Comparison of ENCODE assay signal across 24 cellular contexts in genomic region chr11:66809592-66809991, GRCh38. TPM values are rescaled to one million over a fixed set of nuclear protein-coding genes. Genes with fewer than 3 reads are reported as not detected.
DNase-seq lines count a peak whose midpoint lies in the region; ATAC-seq, FAIRE-seq and TF ChIP-seq lines count a peak whose summit lies in the region.
"Had no signal": no experiment of that assay in that cellular context is flagged by ENCODE, and none has a peak within 500 bp of the region (broad histone marks: within the 10 kb centered on the region; RNA-seq: fewer than 3 reads in every experiment).

No MANE protein-coding gene starts in this region.

- H3K27me3 Mint-ChIP-seq in GM23338 (ENCODE audit: insufficient read depth, low read depth, poor library complexity), result peaks cover 7% of the 10 kb centered on the region
- H3K27me3 Mint-ChIP-seq: B cell; CD4-positive, CD25-positive, alpha-beta regulatory T cell; CD8-positive, alpha-beta memory T cell had no signal

- H3K4me1 ChIP-seq in GM23338 (ENCODE audit: insufficient read depth), result peaks cover 14% of the 10 kb centered on the region
- H3K4me1 ChIP-seq in HUES64 (ENCODE audit: insufficient read depth, low read length), result peaks cover 32% of the 10 kb centered on the region
- no peaks in the 10 kb centered on the region for H3K4me1 ChIP-seq in K562 (replicated peaks in 1 of 2; ENCODE audit: control insufficient read depth in 2 of 2, insufficient read depth in 2 of 2, low read length in 2 of 2)
- H3K4me1 ChIP-seq in iPS-18a (ENCODE audit: control insufficient read depth, low read depth, low read length), result peaks cover 26% of the 10 kb centered on the region
- H3K4me1 ChIP-seq: BLaER1 had no signal

- H4K20me1 ChIP-seq in GM23338 (replicated peaks; ENCODE audit: insufficient read depth), result no peaks in the 10 kb centered on the region
- H4K20me1 ChIP-seq in K562 (replicated peaks; ENCODE audit: control insufficient read depth, insufficient read depth, low read length), result no peaks in the 10 kb centered on the region; the same call in 1 of the 2 replicates
- H4K20me1 ChIP-seq: BLaER1 had no signal

- no peak overlapping the region for H2AFZ ChIP-seq in GM23338
- H2AFZ ChIP-seq in K562 (ENCODE audit: low read depth, low read length), result no peak overlapping the region

- no peak for DNase-seq in GM23338 (ENCODE audit: low spot score)
- no peak for DNase-seq in K562 (ENCODE audit: extremely low read depth in 1 of 4, low spot score in 3 of 4)
- DNase-seq in SKM-1 treated with dmso at 0.1 percent for 144 hours (lab: John Stamatoyannopoulos, UW; ENCODE audit: unreplicated experiment), result no peak
- no peak for DNase-seq in caudate nucleus (lab: John Stamatoyannopoulos, UW)
- DNase-seq: CD4-positive, CD25-positive, alpha-beta regulatory T cell; CD8-positive, alpha-beta memory T cell; DMS 273 treated with DMSO at 0.1 percent for 48 hours; DMS79; EL; GDM1; GOT3; H7 had no signal

- no peaks in the 10 kb centered on the region for H3K36me3 ChIP-seq in GM23338 (ENCODE audit: insufficient read depth)
- H3K36me3 ChIP-seq in HUES64 (ENCODE audit: insufficient read depth, low read length), result peaks cover 24% of the 10 kb centered on the region
- no peaks in the 10 kb centered on the region for H3K36me3 ChIP-seq in K562 (ENCODE audit: control insufficient read depth, insufficient read depth, low read length)
- H3K36me3 ChIP-seq in iPS-18a (ENCODE audit: control insufficient read depth, low read depth, low read length), result peaks cover 3% of the 10 kb centered on the region

- H3K9ac ChIP-seq in HUES64 (ENCODE audit: low read depth, low read length), result no peak overlapping the region; the same call in 1 of the 2 replicates
- H3K9ac ChIP-seq in K562 (ENCODE audit: insufficient read depth in 1 of 2, low read depth in 2 of 2, low read length in 2 of 2), result no peak overlapping the region
- no peak overlapping the region for H3K9ac ChIP-seq in iPS-18a (ENCODE audit: low read length)
- H3K9ac ChIP-seq: BLaER1 had no signal

- no peak overlapping the region for H3K4me3 Mint-ChIP-seq in GM23338
- H3K4me3 Mint-ChIP-seq: B cell; CD4-positive, CD25-positive, alpha-beta regulatory T cell; CD8-positive, alpha-beta memory T cell had no signal

- no TSS peak for BruUV-seq in K562 (replicated peaks; lab: Mats Ljungman, UMichigan)

- ATAC-seq in GM23338, result no peak
- ATAC-seq in K562, result no peak
- no peak for ATAC-seq in HG02884 (IDR thresholded peaks at IDR 0.05; ENCODE audit: unreplicated experiment)
- ATAC-seq in HG02759 (IDR thresholded peaks at IDR 0.05; ENCODE audit: unreplicated experiment), result no peak
- ATAC-seq: GM12878, HCT116 had no signal

- POLR2A ChIA-PET in K562 (lab: Yijun Ruan, JAX), result interaction anchor here (1.1 kb wide), 1 partner anchor 11 kb away, joined by 3 read pairs; no protein-coding TSS in a partner anchor

- no peak for FAIRE-seq in K562 (lab: Jason Lieb, UNC)
- FAIRE-seq: A204.1, D721Med, GM12878 had no signal

- no peak for TF ChIP-seq RAD21 in K562 (CRISPR knock-in tag; conservative IDR thresholded peaks at IDR 0.05 in 1 of 2, IDR thresholded peaks at IDR 0.05 in 1 of 2)

- WGBS in HUES64, result 95% methylated on average over 2 of the region's 3 CpGs
- 43% methylated on average over 3 of the region's 3 CpGs for WGBS in K562 (ENCODE audit: insufficient coverage, low coverage, missing lambda C conversion rate)

- in situ Hi-C loops in K562 (cut with MboI), result no loop called here

- H3K4me2 ChIP-seq in GM23338 (no peak overlapping the region), K562 (ENCODE audit: insufficient read depth, low read length) (no peak overlapping the region)
- H3K4me2 ChIP-seq: BLaER1 had no signal

- CTCF ChIA-PET in K562 (lab: Yijun Ruan, JAX; ENCODE audit: low intra/inter-chr PET ratio), result no interaction called here

- H3K27ac ChIP-seq in GM23338 (ENCODE audit: low read depth) (no peak overlapping the region), HUES64 (ENCODE audit: low read depth, low read length) (peak overlapping the region; percentile 85; the same call in 1 of the 2 replicates), K562 (ENCODE audit: extremely low read depth, low read depth, low read length) (no peak overlapping the region), iPS-18a (ENCODE audit: low read length) (peak overlapping the region; percentile 25), caudate nucleus (ENCODE audit: low read depth, low read length) (no peak overlapping the region)
- H3K27ac ChIP-seq: 22Rv1, BLaER1, C4-2B had no signal

- peaks cover 3% of the 10 kb centered on the region; the same call in 1 of the 3 replicates for H3K9me3 Mint-ChIP-seq in GM23338
- H3K9me3 Mint-ChIP-seq: CD4-positive, CD25-positive, alpha-beta regulatory T cell; CD8-positive, alpha-beta memory T cell had no signal

- no peaks in the 10 kb centered on the region for H3K9me3 ChIP-seq in HUES64 (ENCODE audit: insufficient read depth, low read depth, low read length)
- H3K9me3 ChIP-seq in K562 (replicated peaks; ENCODE audit: control insufficient read depth, insufficient read depth, low read depth, low read length), result no peaks in the 10 kb centered on the region
- no peaks in the 10 kb centered on the region for H3K9me3 ChIP-seq in iPS-18a (ENCODE audit: control insufficient read depth, low read depth, low read length)
- H3K9me3 ChIP-seq: BLaER1 had no signal

- H3K27me3 ChIP-seq in GM23338 (ENCODE audit: insufficient read depth) (no peaks in the 10 kb centered on the region), HUES64 (ENCODE audit: insufficient read depth, low read length) (no peaks in the 10 kb centered on the region), K562 (ENCODE audit: control insufficient read depth in 2 of 2, insufficient read depth in 2 of 2, low read length in 2 of 2) (no peaks in the 10 kb centered on the region), iPS-18a (ENCODE audit: control insufficient read depth, insufficient read depth, low read length) (no peaks in the 10 kb centered on the region)
- H3K27me3 ChIP-seq: BLaER1 had no signal

- peaks cover 28% of the 10 kb centered on the region for H3K4me1 Mint-ChIP-seq in GM23338
- H3K4me1 Mint-ChIP-seq: CD4-positive, CD25-positive, alpha-beta regulatory T cell; CD8-positive, alpha-beta memory T cell had no signal

- H3K79me2 ChIP-seq in GM23338 (replicated peaks; ENCODE audit: insufficient read depth) (no peaks in the 10 kb centered on the region), K562 (ENCODE audit: control insufficient read depth, insufficient read depth, low read length) (no peaks in the 10 kb centered on the region)

- H3K27ac Mint-ChIP-seq in GM23338, result peak overlapping the region; percentile 74; the same call in 1 of the 2 replicates
- H3K27ac Mint-ChIP-seq: B cell; CD4-positive, CD25-positive, alpha-beta regulatory T cell had no signal

- H3K36me3 Mint-ChIP-seq in GM23338 (ENCODE audit: low read depth), result peaks cover 11% of the 10 kb centered on the region

- no peaks in the 10 kb centered on the region for H3K9me2 ChIP-seq in GM23338 (ENCODE audit: insufficient read depth)

- H3K4me3 ChIP-seq in GM23338 (no peak overlapping the region), HUES64 (ENCODE audit: low read length) (no peak overlapping the region), K562 (no peak overlapping the region), iPS-18a (ENCODE audit: low read length) (no peak overlapping the region)
- H3K4me3 ChIP-seq: BLaER1, GM12878 had no signal

- TF ChIP-seq CTCF in GM23338 (conservative IDR thresholded peaks at IDR 0.05; ENCODE audit: low read depth in 2 of 2), result no peak
- no peak for TF ChIP-seq CTCF in K562 (IDR thresholded peaks at IDR 0.05 in 2 of 3, conservative IDR thresholded peaks at IDR 0.05 in 1 of 3; ENCODE audit: insufficient read depth in 2 of 3, low read depth in 1 of 3, low read length in 3 of 3)

- TF ChIP-seq EP300 in K562 (IDR thresholded peaks at IDR 0.05; ENCODE audit: low read length), result no peak

- peaks cover 6% of the 10 kb centered on the region; the same call in 1 of the 2 replicates for H3F3A ChIP-seq in GM23338 (replicated peaks; ENCODE audit: low read depth)

- H3K9me1 ChIP-seq in K562 (ENCODE audit: control insufficient read depth, insufficient read depth, low read length), result no peaks in the 10 kb centered on the region

- intact Hi-C loops in K562 (cut with micrococcal nuclease), result no loop called here

- TF ChIP-seq POLR2A in K562 (conservative IDR thresholded peaks at IDR 0.05), result no peak

RNA-seq across cellular contexts. Expression of gene RCE1, which starts 33.6 kb away (rescaled TPM):
- total RNA-seq in GM23338 (2014; rRNA removed; shearing (Covaris generic)), result 44.7 and 55.1 TPM in 2 replicates
- polyA plus RNA-seq in GM23338 (2016; fragmentation: Nextera tagmentation; extraction: Ambion mirVana) (27.7 and 27.8 TPM in 2 replicates), K562 (2011; rRNA removed) (13.9 and 25.0 TPM in 2 replicates), K562 (2014; fragmentation: Illumina TruSeq; extraction: Trizol) (15.1 and 20.9 TPM in 2 replicates), K562 (2014; fragmentation: Nextera tagmentation; extraction: Ambion mirVana) (1 to 10 TPM in 1 of 2 experiments, under 1 TPM in 1; 0.75 to 3.0 TPM), K562 (2014; rRNA removed) (31.1 and 31.9 TPM in 2 replicates)
- 27.1 TPM for polyA plus RNA-seq in HUES64 (2013, experiment 1 of 2)
- 24.0 TPM for polyA plus RNA-seq in HUES64 (2013, experiment 2 of 2)
- total RNA-seq in K562 (2011; cell fraction: chromatin; rRNA removed; ENCODE audit: low replicate concordance), result 20.0 and 55.8 TPM in 2 replicates
- 76.0 and 85.1 TPM in 2 replicates for total RNA-seq in K562 (2011; cell fraction: nucleolus; rRNA removed)
- 47.9 and 52.4 TPM in 2 replicates for total RNA-seq in K562 (2011; cell fraction: nucleoplasm; rRNA removed)
- total RNA-seq in K562 (2014; rRNA removed) (41.3 and 41.5 TPM in 2 replicates), K562 (2014; rRNA removed; fragmentation: Illumina TruSeq; extraction: Trizol) (8.8 and 10.6 TPM in 2 replicates), K562 (2015; rRNA removed; fragmentation: Illumina TruSeq; extraction: Trizol) (17.8 and 18.7 TPM in 2 replicates), K562 (2021) (26.3 and 27.7 TPM in 2 replicates)
- polyA plus RNA-seq in K562 (2011; cell fraction: cytosol; rRNA removed), result 36.6 and 88.7 TPM in 2 replicates
- polyA plus RNA-seq in K562 (2011; cell fraction: nucleus; rRNA removed), result 50.0 and 76.3 TPM in 2 replicates
- 24.5 and 28.6 TPM in 2 replicates for polyA plus RNA-seq in K562 (2012)
- polyA minus RNA-seq in K562 (2011; rRNA and poly(A)+ RNA removed), result 6.2 and 7.5 TPM in 2 replicates
- 16.9 and 20.8 TPM in 2 replicates for polyA minus RNA-seq in K562 (2011; cell fraction: cytosol; rRNA and poly(A)+ RNA removed)
- 22.8 and 26.4 TPM in 2 replicates for polyA minus RNA-seq in K562 (2011; cell fraction: nucleus; rRNA and poly(A)+ RNA removed)

RNA-seq across cellular contexts. Expression of gene LRFN4, which starts 47.3 kb away (rescaled TPM):
- total RNA-seq in GM23338 (2014; rRNA removed; shearing (Covaris generic)), result 56.7 and 63.5 TPM in 2 replicates
- 9.8 and 11.1 TPM in 2 replicates for polyA plus RNA-seq in GM23338 (2016; fragmentation: Nextera tagmentation; extraction: Ambion mirVana)
- polyA plus RNA-seq in HUES64 (2013, experiment 1 of 2), result 32.4 TPM
- polyA plus RNA-seq in HUES64 (2013, experiment 2 of 2), result 26.4 TPM
- 6.4 and 27.6 TPM in 2 replicates for total RNA-seq in K562 (2011; cell fraction: chromatin; rRNA removed; ENCODE audit: low replicate concordance)
- total RNA-seq in K562 (2011; cell fraction: nucleolus; rRNA removed), result 47.9 and 52.9 TPM in 2 replicates
- total RNA-seq in K562 (2011; cell fraction: nucleoplasm; rRNA removed), result 13.7 and 16.8 TPM in 2 replicates
- 41.3 and 53.0 TPM in 2 replicates for total RNA-seq in K562 (2014; rRNA removed)
- 1.1 and 1.5 TPM in 2 replicates for total RNA-seq in K562 (2014; rRNA removed; fragmentation: Illumina TruSeq; extraction: Trizol)
- 19.4 and 23.0 TPM in 2 replicates for total RNA-seq in K562 (2015; rRNA removed; fragmentation: Illumina TruSeq; extraction: Trizol)
- 59.5 and 60.1 TPM in 2 replicates for total RNA-seq in K562 (2021)
- polyA plus RNA-seq in K562 (2011; rRNA removed), result 6.7 and 11.3 TPM in 2 replicates
- 17.4 and 75.5 TPM in 2 replicates for polyA plus RNA-seq in K562 (2011; cell fraction: cytosol; rRNA removed)
- polyA plus RNA-seq in K562 (2011; cell fraction: nucleus; rRNA removed), result 36.1 and 82.9 TPM in 2 replicates
- 18.4 and 21.2 TPM in 2 replicates for polyA plus RNA-seq in K562 (2012)
- polyA plus RNA-seq in K562 (2014; fragmentation: Illumina TruSeq; extraction: Trizol), result 1.1 and 9.0 TPM in 2 replicates
- polyA plus RNA-seq in K562 (2014; fragmentation: Nextera tagmentation; extraction: Ambion mirVana), result under 1 TPM; 0.10 to 0.14 TPM
- polyA plus RNA-seq in K562 (2014; rRNA removed), result 31.5 and 32.3 TPM in 2 replicates
- 1.4 and 3.4 TPM in 2 replicates for polyA minus RNA-seq in K562 (2011; rRNA and poly(A)+ RNA removed)
- 23.3 and 29.6 TPM in 2 replicates for polyA minus RNA-seq in K562 (2011; cell fraction: cytosol; rRNA and poly(A)+ RNA removed)
- 12.9 and 13.5 TPM in 2 replicates for polyA minus RNA-seq in K562 (2011; cell fraction: nucleus; rRNA and poly(A)+ RNA removed)

Comparison
In these comparisons a context has a peak if more than half of its experiments do, and no peak if none do; other contexts are left out.
1. H3K27ac ChIP-seq: peak in HUES64 (single experiment) and iPS-18a (single experiment); none in GM23338 (single experiment), K562 (single experiment) and caudate nucleus (single experiment).